ENCODE assay signal across 13 cellular contexts in genomic region chr4:76341063-76341462, GRCh38. TPM values are rescaled to one million over a fixed set of nuclear protein-coding genes. Genes with fewer than 3 reads are reported as not detected.
DNase-seq lines count a peak whose midpoint lies in the region; ATAC-seq, FAIRE-seq and TF ChIP-seq lines count a peak whose summit lies in the region.
"Had no signal": no experiment of that assay in that cellular context is flagged by ENCODE, and none has a peak within 500 bp of the region (broad histone marks: within the 10 kb centered on the region; RNA-seq: fewer than 3 reads in every experiment).

No MANE protein-coding gene starts in this region.

- H3K27ac ChIP-seq in MM.1S (ENCODE audit: low read length) (no peak overlapping the region), transverse colon (no peak overlapping the region)

- no peaks in the 10 kb centered on the region for H3K27me3 ChIP-seq in MM.1S (replicated peaks; ENCODE audit: insufficient read depth, low read length)
- no peaks in the 10 kb centered on the region for H3K27me3 ChIP-seq in transverse colon

- no peak for TF ChIP-seq POLR2A in transverse colon (IDR thresholded peaks at IDR 0.05)

- no peaks in the 10 kb centered on the region for H3K79me2 ChIP-seq in MM.1S (ENCODE audit: low read length)

- H3K9ac ChIP-seq in MM.1S (ENCODE audit: low read length): no peak overlapping the region

- intact Hi-C loops in transverse colon (cut with DNase I; ENCODE audit: low total_unique reads): no loop called here

- H2AFZ ChIP-seq in MM.1S (ENCODE audit: low read length): no peak overlapping the region

- H3K9me3 ChIP-seq in MM.1S (replicated peaks; ENCODE audit: insufficient read depth, low read length) (no peaks in the 10 kb centered on the region), transverse colon (no peaks in the 10 kb centered on the region)

- TF ChIP-seq CTCF in MM.1S (IDR thresholded peaks at IDR 0.05; ENCODE audit: low read length): no peak
- TF ChIP-seq CTCF in cardiac fibroblast (IDR thresholded peaks at IDR 0.05; ENCODE audit: low read depth, low read length): no peak
- TF ChIP-seq CTCF in transverse colon (IDR thresholded peaks at IDR 0.05): no peak

- peak; percentile 78 for FAIRE-seq in islet of Langerhans (lab: Jason Lieb, UNC)
- FAIRE-seq: GM12891 had no signal

- DNase-seq in AG08396 (ENCODE audit: low spot score) (peak; percentile 31), MM.1S (no peak), cardiac fibroblast (ENCODE audit: low read depth in 2 of 2) (peak; percentile 74 to 76), transverse colon (no peak)
- no peak for DNase-seq in stimulated activated CD8-positive, alpha-beta memory T cell treated with anti-CD3 and anti-CD28 coated beads, Interleukin-4, amount 100 ng/mL, for 48 hours
- DNase-seq: activated B cell treated with CpG ODN at 0.5 μM for 24 hours; activated naive CD4-positive, alpha-beta T cell; CD4-positive, CD25-positive, alpha-beta regulatory T cell; stimulated activated naive CD8-positive, alpha-beta T cell treated with anti-CD3 and anti-CD28 coated beads, Interleukin-15, Interleukin-2, amounts not matched to agents 100 U/mL and 50 U/mL, for 24 hours had no signal

- H3F3A ChIP-seq in MM.1S (ENCODE audit: insufficient read depth, low read length): no peaks in the 10 kb centered on the region

- H3K36me3 ChIP-seq in MM.1S (replicated peaks; ENCODE audit: insufficient read depth, low read length): no peaks in the 10 kb centered on the region
- H3K36me3 ChIP-seq in transverse colon: no peaks in the 10 kb centered on the region

- H3K4me1 ChIP-seq in MM.1S (ENCODE audit: low read length) (0 out of 2 replicates have a peak, but pooled peaks cover 3% of the 10 kb centered on the region), transverse colon (no peaks in the 10 kb centered on the region)

- H4K20me1 ChIP-seq in MM.1S (ENCODE audit: insufficient read depth, low read length): no peaks in the 10 kb centered on the region

- in situ Hi-C loops in transverse colon (cut with MboI; ENCODE audit: low pct_ligation_motif_present in 1 of 4, low pct_unique_long_range_greater_than_20kb in 1 of 4, low sequenced_read_pairs in 3 of 4): no loop called here

- no peak for ATAC-seq in GM21447 (IDR thresholded peaks at IDR 0.05; ENCODE audit: unreplicated experiment)
- no peak for ATAC-seq in HG02588 (IDR thresholded peaks at IDR 0.05; ENCODE audit: unreplicated experiment)
- ATAC-seq: stimulated activated naive CD8-positive, alpha-beta T cell treated with anti-CD3 and anti-CD28 coated beads, Interleukin-15, Interleukin-2, amounts not matched to agents 100 U/mL and 50 U/mL, for 24 hours had no signal

- TF ChIP-seq EP300 in transverse colon (IDR thresholded peaks at IDR 0.05; ENCODE audit: low read depth): no peak

- H3K4me3 ChIP-seq in MM.1S (ENCODE audit: low read length): no peak overlapping the region
- no peak overlapping the region for H3K4me3 ChIP-seq in cardiac fibroblast (replicated peaks in 1 of 2; ENCODE audit: low read depth in 2 of 2, low read length in 2 of 2)
- no peak overlapping the region for H3K4me3 ChIP-seq in transverse colon

- H3K4me2 ChIP-seq in MM.1S (ENCODE audit: low read depth, low read length): 0 out of 2 replicates have a peak overlapping the region, but pooled peaks have one; percentile 12

- H3K9me2 ChIP-seq in MM.1S (replicated peaks; ENCODE audit: insufficient read depth, low read length): no peaks in the 10 kb centered on the region

RNA-seq across cellular contexts. Expression of gene STBD1, which starts 34.5 kb away (rescaled TPM):
- 10 to 100 TPM in 3 of 4 donors, 1 to 10 TPM in 1; 5.4 to 48.7 (median 17.0) TPM for total RNA-seq in transverse colon

Comparison
In these comparisons a context has a peak if more than half of its experiments do, and no peak if none do; other contexts are left out.
1. DNase-seq: peak in AG08396 (single experiment) and cardiac fibroblast (2 of 2); none in MM.1S (single experiment), stimulated activated CD8-positive, alpha-beta memory T cell treated with anti-CD3 and anti-CD28 coated beads, Interleukin-4, amount 100 ng/mL, for 48 hours (single experiment) and transverse colon (single experiment).